In genomic region chr12:7472060-7472459, GRCh38 we compare ENCODE assay signal across 32 cellular contexts. TPM values are rescaled to one million over a fixed set of nuclear protein-coding genes. Genes with fewer than 3 reads are reported as not detected.
"Had no signal": no experiment of that assay in that cellular context is flagged by ENCODE, and none has a peak within 500 bp of the region (broad histone marks: within the 10 kb centered on the region; RNA-seq: fewer than 3 reads in every experiment).

No MANE protein-coding gene starts in this region.

- H3K27ac ChIP-seq: neutrophil, pancreas, psoas muscle, right lobe of liver, skin epidermis, stomach, suprapubic skin, testis, tibial artery, transverse colon, upper lobe of right lung, uterus had no signal

- DNase-seq: naive B cell; naive thymus-derived CD8-positive, alpha-beta T cell; nephron progenitor cell; nucleus accumbens; psoas muscle; right lobe of liver; stimulated activated CD4-positive, alpha-beta T cell treated with anti-CD3 and anti-CD28 coated beads, Interleukin-15, amount 100 ng/mL, for 24 hours; stimulated activated CD4-positive, alpha-beta T cell treated with anti-CD3 and anti-CD28 coated beads, Interleukin-2, amount 100 ng/mL, for 24 hours; stimulated activated CD4-positive, alpha-beta T cell treated with anti-CD3 and anti-CD28 coated beads, Interleukin-2, amount 100 ng/mL, for 48 hours; stimulated activated CD4-positive, alpha-beta T cell treated with anti-CD3 and anti-CD28 coated beads, Interleukin-4, amount 100 ng/mL, for 24 hours; stimulated activated naive B cell treated with anti-CD40 and anti-IgM and Interleukin-4, amounts not matched to agents 10 μg/mL and 1 μg/mL and 100 μg/mL, for 72 hours; stimulated activated naive CD4-positive, alpha-beta T cell treated with Interleukin-2 at 50 U/mL for 16 hours; stomach; testis; tibial artery; transverse colon; upper lobe of right lung; uterus had no signal

- FAIRE-seq: pancreas had no signal

- H3K4me3 ChIP-seq: pancreas, psoas muscle, right lobe of liver, skin epidermis, smooth muscle cell, stomach, suprapubic skin, testis, tibial artery, transverse colon, upper lobe of right lung, uterus had no signal

- H3K4me2 ChIP-seq: smooth muscle cell had no signal

- H3K27me3 ChIP-seq: neutrophil, pancreas, right lobe of liver, stomach, suprapubic skin, testis, tibial artery, transverse colon, upper lobe of right lung, uterus had no signal

- H3K4me1 ChIP-seq: pancreas, psoas muscle, right lobe of liver, stomach, suprapubic skin, testis, tibial artery, transverse colon, upper lobe of right lung, uterus had no signal

- H3K9me3 Mint-ChIP-seq: type B pancreatic cell had no signal

- H3K9me3 ChIP-seq: neutrophil, pancreas, psoas muscle, right lobe of liver, suprapubic skin, testis, tibial artery, transverse colon, upper lobe of right lung, uterus had no signal

- H3K27ac Mint-ChIP-seq: naive B cell; naive thymus-derived CD8-positive, alpha-beta T cell; natural killer cell treated with Interleukin-12 subunit alpha and Interleukin-12 subunit beta and Interleukin-15 and Interleukin-18, amount 100 ng/mL, for 72 hours; nephron progenitor cell; progenitor cell of endocrine pancreas; stimulated activated effector memory CD8-positive, alpha-beta T cell treated with anti-CD3 and anti-CD28 coated beads, Interleukin-12 subunit alpha, Interleukin-12 subunit beta, amount 100 ng/mL, for 72 hours; stimulated activated naive B cell treated with anti-CD40 and anti-IgM and Interleukin-4, amounts not matched to agents 10 μg/mL and 1 μg/mL and 100 μg/mL, for 72 hours; stimulated activated naive CD8-positive, alpha-beta T cell treated with anti-CD3 and anti-CD28 coated beads, Interleukin-15, Interleukin-2, amounts not matched to agents 100 ng/mL and 50 ng/mL, for 24 hours; type B pancreatic cell had no signal

- ATAC-seq: naive thymus-derived CD8-positive, alpha-beta T cell; natural killer cell treated with Interleukin-12 subunit alpha and Interleukin-12 subunit beta and Interleukin-15 and Interleukin-18, amount 100 ng/mL, for 72 hours; pancreas; psoas muscle; right cardiac atrium; right lobe of liver; stimulated activated effector memory CD8-positive, alpha-beta T cell treated with anti-CD3 and anti-CD28 coated beads, Interleukin-12 subunit alpha, Interleukin-12 subunit beta, amount 100 ng/mL, for 72 hours; stimulated activated naive B cell treated with anti-CD40 and anti-IgM and Interleukin-4, amounts not matched to agents 10 μg/mL and 1 μg/mL and 100 μg/mL, for 72 hours; upper lobe of right lung had no signal

- H3K36me3 Mint-ChIP-seq: naive B cell; stimulated activated effector memory CD8-positive, alpha-beta T cell treated with anti-CD3 and anti-CD28 coated beads, Interleukin-12 subunit alpha, Interleukin-12 subunit beta, amount 100 ng/mL, for 72 hours; stimulated activated naive B cell treated with anti-CD40 and anti-IgM and Interleukin-4, amounts not matched to agents 10 μg/mL and 1 μg/mL and 100 μg/mL, for 72 hours had no signal

- H3K4me1 Mint-ChIP-seq: naive B cell; naive thymus-derived CD8-positive, alpha-beta T cell; nephron progenitor cell; neural crest cell; stimulated activated effector memory CD8-positive, alpha-beta T cell treated with anti-CD3 and anti-CD28 coated beads, Interleukin-12 subunit alpha, Interleukin-12 subunit beta, amount 100 ng/mL, for 72 hours; stimulated activated naive B cell treated with anti-CD40 and anti-IgM and Interleukin-4, amounts not matched to agents 10 μg/mL and 1 μg/mL and 100 μg/mL, for 72 hours had no signal

- H3K36me3 ChIP-seq: neutrophil, pancreas, right lobe of liver, stomach, suprapubic skin, tibial artery, transverse colon, upper lobe of right lung, uterus had no signal

- H3K4me3 Mint-ChIP-seq: naive B cell; naive thymus-derived CD8-positive, alpha-beta T cell; natural killer cell treated with Interleukin-12 subunit alpha and Interleukin-12 subunit beta and Interleukin-15 and Interleukin-18, amount 100 ng/mL, for 72 hours; nephron progenitor cell; neural crest cell; stimulated activated effector memory CD8-positive, alpha-beta T cell treated with anti-CD3 and anti-CD28 coated beads, Interleukin-12 subunit alpha, Interleukin-12 subunit beta, amount 100 ng/mL, for 72 hours; stimulated activated naive B cell treated with anti-CD40 and anti-IgM and Interleukin-4, amounts not matched to agents 10 μg/mL and 1 μg/mL and 100 μg/mL, for 72 hours; stimulated activated naive CD8-positive, alpha-beta T cell treated with anti-CD3 and anti-CD28 coated beads, Interleukin-15, Interleukin-2, amounts not matched to agents 100 ng/mL and 50 ng/mL, for 24 hours; type B pancreatic cell had no signal

- H3K27me3 Mint-ChIP-seq: progenitor cell of endocrine pancreas had no signal

RNA-seq across cellular contexts. Expression of gene CD163L1, which starts 28.1 kb away (rescaled TPM):
- total RNA-seq: natural killer cell treated with Interleukin-12 subunit alpha and Interleukin-12 subunit beta and Interleukin-15 and Interleukin-18, amount 100 ng/mL, for 72 hours had no signal
- polyA plus RNA-seq: naive thymus-derived CD8-positive, alpha-beta T cell had no signal

RNA-seq across cellular contexts. Expression of gene CD163, which starts 31.5 kb away (rescaled TPM):
- total RNA-seq: natural killer cell treated with Interleukin-12 subunit alpha and Interleukin-12 subunit beta and Interleukin-15 and Interleukin-18, amount 100 ng/mL, for 72 hours; neural crest cell; osteocyte; renal cortical epithelial cell; smooth muscle cell had no signal
- polyA plus RNA-seq: smooth muscle cell had no signal
